Comparison of ENCODE assay signal across 15 cellular contexts in the genomic region with DNA sequence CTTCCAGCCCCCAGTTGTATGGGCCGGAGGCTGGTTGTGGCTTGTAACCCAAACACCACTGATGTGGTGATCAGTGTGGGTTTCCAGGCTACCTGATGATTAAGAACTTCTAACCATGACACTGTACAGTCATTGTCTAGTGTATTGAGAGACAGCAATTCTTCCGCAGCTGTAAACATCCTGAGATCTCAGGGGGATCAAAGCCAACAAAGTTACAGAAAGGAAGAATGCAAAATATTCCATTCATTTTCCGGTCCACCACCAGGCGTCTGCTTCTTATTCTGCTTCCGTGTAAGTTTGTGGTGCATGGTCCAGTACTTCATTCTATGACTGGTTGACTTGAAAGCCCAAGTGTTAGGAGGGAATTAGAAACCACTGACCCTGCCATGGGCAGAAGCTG. TPM values are rescaled to one million over a fixed set of nuclear protein-coding genes. Genes with fewer than 3 reads are reported as not detected.
DNase-seq lines count a peak whose midpoint lies in the region; TF ChIP-seq lines count a peak whose summit lies in the region.
"Had no signal": no experiment of that assay in that cellular context is flagged by ENCODE, and none has a peak within 500 bp of the region (broad histone marks: within the 10 kb centered on the region; RNA-seq: fewer than 3 reads in every experiment).

No MANE protein-coding gene starts in this region.

- no peak overlapping the region for H3K4me3 Mint-ChIP-seq in activated naive CD8-positive, alpha-beta T cell treated with anti-CD3 and anti-CD28 coated beads for 36 hours
- H3K4me3 Mint-ChIP-seq: nephron progenitor cell had no signal

- H3K27ac Mint-ChIP-seq in activated naive CD8-positive, alpha-beta T cell treated with anti-CD3 and anti-CD28 coated beads for 36 hours: no peak overlapping the region

- no peaks in the 10 kb centered on the region for H3K9me3 ChIP-seq in SJSA1 (replicated peaks)
- no peaks in the 10 kb centered on the region for H3K9me3 ChIP-seq in osteoblast (ENCODE audit: low read depth, low read length)

- H3K27me3 ChIP-seq in SJSA1 (replicated peaks): no peaks in the 10 kb centered on the region
- no peaks in the 10 kb centered on the region for H3K27me3 ChIP-seq in osteoblast (ENCODE audit: insufficient read depth, low read length)

- peak overlapping the region; percentile 48 for H3K4me2 ChIP-seq in osteoblast (ENCODE audit: insufficient read depth, low read length)

- H2AFZ ChIP-seq in osteoblast (ENCODE audit: low read length): peak overlapping the region; percentile 6

- H3K4me1 Mint-ChIP-seq in activated naive CD8-positive, alpha-beta T cell treated with anti-CD3 and anti-CD28 coated beads for 36 hours: no peaks in the 10 kb centered on the region

- H3K36me3 Mint-ChIP-seq in activated naive CD8-positive, alpha-beta T cell treated with anti-CD3 and anti-CD28 coated beads for 36 hours: no peaks in the 10 kb centered on the region

- H3K36me3 ChIP-seq in SJSA1 (no peaks in the 10 kb centered on the region), osteoblast (ENCODE audit: insufficient read depth, low read length) (no peaks in the 10 kb centered on the region)

- H3K4me1 ChIP-seq in SJSA1 (replicated peaks): peaks cover 29% of the 10 kb centered on the region
- peaks cover 15% of the 10 kb centered on the region for H3K4me1 ChIP-seq in osteoblast (ENCODE audit: insufficient read depth, low read length)

- DNase-seq in ELF-1 (ENCODE audit: low read depth, low spot score): peak; percentile 48
- DNase-seq in SJSA1 (ENCODE audit: low read depth in 1 of 2, low spot score in 2 of 2): peak; percentile 69 to 87
- DNase-seq in fibroblast of gingiva (ENCODE audit: low read depth): peak; percentile 74
- no peak for DNase-seq in osteoblast (ENCODE audit: insufficient read length, low spot score, missing footprints)
- DNase-seq in activated naive CD8-positive, alpha-beta T cell treated with anti-CD3 and anti-CD28 coated beads for 36 hours: no peak
- no peak for DNase-seq in NCI-H226
- no peak for DNase-seq in HPDE6-E6E7 (ENCODE audit: extremely low spot score)
- DNase-seq in HuH-7 (ENCODE audit: low spot score): no peak
- DNase-seq: amygdala; effector CD4-positive, alpha-beta T cell; Karpas-422; left colon; NCI-H187 treated with DMSO at 0.1 percent for 48 hours; nephron progenitor cell; T-helper 9 cell had no signal

- H3K27ac ChIP-seq in SJSA1 (peak overlapping the region; percentile 25; the same call in 1 of the 2 replicates), osteoblast (ENCODE audit: low read depth, low read length) (no peak overlapping the region)

- peak; percentile 39 for TF ChIP-seq CTCF in osteoblast (IDR thresholded peaks at IDR 0.05; ENCODE audit: extremely low read depth, low read depth, low read length)

- H3K4me3 ChIP-seq in SJSA1: no peak overlapping the region
- no peak overlapping the region for H3K4me3 ChIP-seq in osteoblast (ENCODE audit: insufficient read depth, low read length)

- no peaks in the 10 kb centered on the region for H3K79me2 ChIP-seq in osteoblast (ENCODE audit: insufficient read depth, low read length)

- H3K27me3 Mint-ChIP-seq in activated naive CD8-positive, alpha-beta T cell treated with anti-CD3 and anti-CD28 coated beads for 36 hours: peaks cover 14% of the 10 kb centered on the region

- no peaks in the 10 kb centered on the region for H3K9me3 Mint-ChIP-seq in activated naive CD8-positive, alpha-beta T cell treated with anti-CD3 and anti-CD28 coated beads for 36 hours

- H4K20me1 ChIP-seq in osteoblast (ENCODE audit: insufficient read depth, low read length): no peaks in the 10 kb centered on the region

RNA-seq across cellular contexts. Expression of a gene that starts 10.3 kb away (rescaled TPM):
- 0.91 and 1.7 TPM in 2 replicates for total RNA-seq in SJSA1 (2014; rRNA removed; shearing (Covaris generic))
- 10.9 and 11.9 TPM in 2 replicates for total RNA-seq in osteoblast
- not detected for total RNA-seq in activated naive CD8-positive, alpha-beta T cell treated with anti-CD3 and anti-CD28 coated beads for 36 hours

Comparison
In these comparisons a context has a peak if more than half of its experiments do, and no peak if none do; other contexts are left out.
1. DNase-seq: peak in ELF-1 (single experiment), SJSA1 (2 of 2) and fibroblast of gingiva (single experiment); none in osteoblast (single experiment), activated naive CD8-positive, alpha-beta T cell treated with anti-CD3 and anti-CD28 coated beads for 36 hours (single experiment), NCI-H226 (single experiment), HPDE6-E6E7 (single experiment) and HuH-7 (single experiment).